ENCODE assay signal across 9 cellular contexts in genomic region chr4:91228659-91229058, GRCh38.
"Had no signal": no experiment of that assay in that cellular context is flagged by ENCODE, and none has a peak within 500 bp of the region (broad histone marks: within the 10 kb centered on the region; RNA-seq: fewer than 3 reads in every experiment).

No MANE protein-coding gene starts in this region.

- H3K4me3 ChIP-seq: GM23338, HAP-1, K562 had no signal

- FAIRE-seq: HTR-8/SVneo, K562 had no signal

- ATAC-seq: GM23338, HCT116, K562 had no signal

- DNase-seq: H7, HFFc6, IMR-90, KG1 had no signal

- H3K36me3 ChIP-seq: HAP-1 had no signal

- H3K9me3 ChIP-seq: HAP-1 had no signal

- H3K4me1 ChIP-seq: HAP-1 had no signal

- H3K4me2 ChIP-seq: GM23338 had no signal

- H2AFZ ChIP-seq: GM23338 had no signal
